1 cellular context compared by ENCODE assay signal in the genomic region with DNA sequence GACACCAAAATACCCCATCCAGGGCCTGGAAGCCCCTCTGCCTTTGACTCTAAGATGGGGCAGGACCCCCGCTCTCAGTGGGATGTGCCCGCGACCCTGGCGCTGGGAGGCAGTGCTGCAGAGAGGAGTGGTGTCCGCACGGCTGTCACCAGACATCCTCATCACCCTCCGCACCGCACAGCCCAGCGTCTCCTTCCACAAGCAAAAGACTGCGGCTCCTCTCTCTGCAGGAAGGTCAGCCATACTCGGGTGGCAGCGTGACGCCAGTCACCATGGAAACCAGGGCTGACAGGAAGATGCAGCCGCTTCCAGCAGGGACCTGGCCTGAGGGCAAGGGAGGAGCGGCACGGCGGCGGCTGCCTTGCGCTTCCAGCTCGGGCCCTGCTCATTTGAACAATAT.
TF ChIP-seq lines count a peak whose summit lies in the region.

No MANE protein-coding gene starts in this region.

TF ChIP-seq in H1, 55 proteins besides CTCF, POLR2A, EP300 and RAD21:
- TF ChIP-seq POLR2AphosphoS5 (IDR thresholded peaks at IDR 0.05; ENCODE audit: low read depth, low read length), result peak; percentile 40
- TF ChIP-seq NANOG (IDR thresholded peaks at IDR 0.05; ENCODE audit: insufficient read depth, low read depth, low read length, poor library complexity, severe bottlenecking), result no peak
- no peak for TF ChIP-seq NRF1 (IDR thresholded peaks at IDR 0.05; ENCODE audit: low read depth, low read length)
- TF ChIP-seq FOSL1 (IDR thresholded peaks at IDR 0.05; ENCODE audit: insufficient read depth, low read depth, low read length), result no peak
- TF ChIP-seq RFX5 (IDR thresholded peaks at IDR 0.05; ENCODE audit: borderline replicate concordance, low read depth, low read length), result no peak
- no peak for TF ChIP-seq KDM5A (IDR thresholded peaks at IDR 0.05; ENCODE audit: low read length)
- TF ChIP-seq SIRT6 (IDR thresholded peaks at IDR 0.05; ENCODE audit: low read length), result no peak
- no peak for TF ChIP-seq SIX5 (IDR thresholded peaks at IDR 0.05; ENCODE audit: low read depth, low read length)
- no peak for TF ChIP-seq SRF (IDR thresholded peaks at IDR 0.05; ENCODE audit: low read depth, low read length)
